1 cellular context compared by ENCODE assay signal in the genomic region with DNA sequence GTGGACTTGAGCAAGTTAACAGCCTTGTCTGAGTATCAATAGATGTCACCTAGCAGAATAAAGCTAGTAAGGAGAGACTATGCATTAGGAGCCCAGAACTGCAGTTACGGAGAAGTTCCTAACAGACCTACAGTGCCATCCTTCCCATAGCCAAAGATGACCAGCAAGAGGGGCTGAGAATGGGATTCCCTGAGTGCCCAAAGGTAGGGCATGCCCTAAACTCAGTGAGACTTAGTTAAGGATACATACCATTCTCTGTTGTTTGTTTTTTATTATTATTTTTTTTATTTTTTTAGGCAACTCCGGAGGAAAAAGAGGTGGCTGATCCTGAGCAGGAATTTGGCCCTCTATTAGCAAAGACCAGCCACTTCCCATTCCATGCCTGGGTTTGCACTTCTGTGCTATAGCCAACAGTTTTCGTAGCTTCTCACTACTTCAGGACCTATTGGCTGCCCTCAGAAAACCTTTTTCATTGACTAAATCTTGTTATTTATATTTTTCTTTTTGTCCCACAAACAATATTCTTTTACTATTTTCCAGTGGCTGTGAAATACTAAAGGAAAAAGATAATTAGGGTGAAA.
TF ChIP-seq lines count a peak whose summit lies in the region.

No MANE protein-coding gene starts in this region.

TF ChIP-seq in K562, 482 proteins besides CTCF, POLR2A, EP300 and RAD21:
- TF ChIP-seq ZBTB12 (CRISPR knock-in tag; IDR thresholded peaks at IDR 0.05) (no peak), ZFPM2 (CRISPR knock-in tag; IDR thresholded peaks at IDR 0.05) (no peak), SIX5 (IDR thresholded peaks at IDR 0.05; ENCODE audit: borderline replicate concordance in 1 of 2, insufficient read depth in 1 of 2, low read depth in 1 of 2, low read length in 2 of 2) (no peak), TAF9B (IDR thresholded peaks at IDR 0.05; ENCODE audit: partially characterized antibody) (no peak), HMBOX1 (IDR thresholded peaks at IDR 0.05) (peak; percentile 5; the same call in 1 of the 2 replicates)
- TF ChIP-seq, protein P1, sequence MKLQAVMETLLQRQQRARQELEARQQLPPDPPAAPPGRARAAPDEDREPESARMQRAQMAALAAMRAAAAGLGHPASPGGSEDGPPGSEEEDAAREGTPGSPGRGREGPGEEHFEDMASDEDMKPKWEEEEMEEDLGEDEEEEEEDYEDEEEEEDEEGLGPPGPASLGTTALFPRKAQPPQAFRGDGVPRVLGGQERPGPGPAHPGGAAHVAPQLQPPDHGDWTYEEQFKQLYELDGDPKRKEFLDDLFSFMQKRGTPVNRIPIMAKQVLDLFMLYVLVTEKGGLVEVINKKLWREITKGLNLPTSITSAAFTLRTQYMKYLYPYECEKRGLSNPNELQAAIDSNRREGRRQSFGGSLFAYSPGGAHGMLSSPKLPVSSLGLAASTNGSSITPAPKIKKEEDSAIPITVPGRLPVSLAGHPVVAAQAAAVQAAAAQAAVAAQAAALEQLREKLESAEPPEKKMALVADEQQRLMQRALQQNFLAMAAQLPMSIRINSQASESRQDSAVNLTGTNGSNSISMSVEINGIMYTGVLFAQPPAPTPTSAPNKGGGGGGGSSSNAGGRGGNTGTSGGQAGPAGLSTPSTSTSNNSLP (IDR thresholded peaks at IDR 0.05; ENCODE audit: borderline replicate concordance, low read depth, low read length), result no peak
- TF ChIP-seq, protein P2, sequence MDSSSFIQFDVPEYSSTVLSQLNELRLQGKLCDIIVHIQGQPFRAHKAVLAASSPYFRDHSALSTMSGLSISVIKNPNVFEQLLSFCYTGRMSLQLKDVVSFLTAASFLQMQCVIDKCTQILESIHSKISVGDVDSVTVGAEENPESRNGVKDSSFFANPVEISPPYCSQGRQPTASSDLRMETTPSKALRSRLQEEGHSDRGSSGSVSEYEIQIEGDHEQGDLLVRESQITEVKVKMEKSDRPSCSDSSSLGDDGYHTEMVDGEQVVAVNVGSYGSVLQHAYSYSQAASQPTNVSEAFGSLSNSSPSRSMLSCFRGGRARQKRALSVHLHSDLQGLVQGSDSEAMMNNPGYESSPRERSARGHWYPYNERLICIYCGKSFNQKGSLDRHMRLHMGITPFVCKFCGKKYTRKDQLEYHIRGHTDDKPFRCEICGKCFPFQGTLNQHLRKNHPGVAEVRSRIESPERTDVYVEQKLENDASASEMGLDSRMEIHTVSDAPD (CRISPR knock-in tag; IDR thresholded peaks at IDR 0.05), result no peak
TF ChIP-seq in K562: peak in this region for 1.
